20 cellular contexts compared by ENCODE assay signal in genomic region chr1:151960780-151961513, GRCh38. TPM values are rescaled to one million over a fixed set of nuclear protein-coding genes. Genes with fewer than 3 reads are reported as not detected.
DNase-seq lines count a peak whose midpoint lies in the region; ATAC-seq, FAIRE-seq and TF ChIP-seq lines count a peak whose summit lies in the region.
"Had no signal": no experiment of that assay in that cellular context is flagged by ENCODE, and none has a peak within 500 bp of the region (broad histone marks: within the 10 kb centered on the region; RNA-seq: fewer than 3 reads in every experiment).

No MANE protein-coding gene starts in this region.

- H3K27me3 ChIP-seq in body of pancreas (no peaks in the 10 kb centered on the region), left lung (no peaks in the 10 kb centered on the region), pancreas (no peaks in the 10 kb centered on the region), Peyer's patch (no peaks in the 10 kb centered on the region)

- no peaks in the 10 kb centered on the region for H3K27me3 Mint-ChIP-seq in Calu3 (ENCODE audit: unreplicated experiment)

- ATAC-seq in body of pancreas = peak; percentile 62
- peak; percentile 79 for ATAC-seq in left lung
- peak in 3 of 4 donors; percentile 56 to 77 (median 69) for ATAC-seq in pancreas
- ATAC-seq: A549, Right ventricle myocardium inferior had no signal

- no peak for DNase-seq in Calu3
- DNase-seq in body of pancreas = no peak
- DNase-seq in left lung = no peak
- DNase-seq in pancreas = no peak
- DNase-seq in DMS53 treated with DMSO at 0.1 percent for 48 hours (lab: John Stamatoyannopoulos, UW; ENCODE audit: unreplicated experiment) = no peak
- no peak for DNase-seq in Peyer's patch
- DNase-seq in NCI-H2227 (lab: John Stamatoyannopoulos, UW; ENCODE audit: unreplicated experiment) = no peak
- no peak for DNase-seq in NCI-H2171 (lab: John Stamatoyannopoulos, UW)
- DNase-seq: C1 segment of cervical spinal cord, DMS 273 treated with DMSO at 0.1 percent for 48 hours, GF-D8, H7, KBM-7, NCI-H1436 treated with DMSO at 0.1 percent for 48 hours, NCI-H2029 treated with DMSO at 0.1 percent for 48 hours, NCI-H510A treated with DMSO at 0.1 percent for 48 hours had no signal

- intact Hi-C loops in Calu3 (cut with micrococcal nuclease; ENCODE audit: unreplicated experiment) (no loop called here), body of pancreas (cut with DNase I) (no loop called here), left lung (cut with DNase I) (no loop called here), pancreas (cut with DNase I) (no loop called here)

- no peaks in the 10 kb centered on the region for H3K9me3 ChIP-seq in body of pancreas
- no peaks in the 10 kb centered on the region for H3K9me3 ChIP-seq in left lung
- H3K9me3 ChIP-seq in pancreas = no peaks in the 10 kb centered on the region
- no peaks in the 10 kb centered on the region for H3K9me3 ChIP-seq in Peyer's patch
- H3K9me3 ChIP-seq: A549 had no signal

- no peak for FAIRE-seq in pancreas (lab: Jason Lieb, UNC)
- FAIRE-seq: A549, GM12891, GM19239 had no signal

- no peak for TF ChIP-seq POLR2A in body of pancreas (IDR thresholded peaks at IDR 0.05)
- no peak for TF ChIP-seq POLR2A in Peyer's patch (IDR thresholded peaks at IDR 0.05)

- no peaks in the 10 kb centered on the region for H3K36me3 Mint-ChIP-seq in Calu3 (ENCODE audit: insufficient read depth, unreplicated experiment)

- BruUV-seq in Calu3 (replicated peaks; lab: Mats Ljungman, UMichigan) = no TSS peak

- no peaks in the 10 kb centered on the region for H3K9me3 Mint-ChIP-seq in Calu3 (ENCODE audit: low read depth, unreplicated experiment)

- H3K4me3 Mint-ChIP-seq in Calu3 (ENCODE audit: low read depth, unreplicated experiment) = no peak overlapping the region

- H3K27ac ChIP-seq in body of pancreas (peak overlapping the region in 3 of 4 donors; percentile 38 to 65 (median 62)), left lung (peak overlapping the region; percentile 40 to 55), pancreas (peak overlapping the region in 3 of 4 donors; percentile 7 to 69 (median 67)), Peyer's patch (no peak overlapping the region)
- H3K27ac ChIP-seq: A549 had no signal

- CTCF ChIA-PET in Calu3 (lab: Charles Lee) = no interaction called here

- 19 to 27% methylated on average over 2 of the region's 2 CpGs for WGBS in body of pancreas, 2 donors
- WGBS in pancreas, 2 donors = 24% methylated on average over 2 of the region's 2 CpGs

- H3K27ac Mint-ChIP-seq in Calu3 (ENCODE audit: unreplicated experiment) = peak overlapping the region; percentile 22

- no peak for TF ChIP-seq CTCF in Calu3 (IDR thresholded peaks at IDR 0.05; ENCODE audit: unreplicated experiment)
- TF ChIP-seq CTCF in body of pancreas (IDR thresholded peaks at IDR 0.05) = no peak
- TF ChIP-seq CTCF in left lung (IDR thresholded peaks at IDR 0.05) = no peak
- no peak for TF ChIP-seq CTCF in pancreas (IDR thresholded peaks at IDR 0.05)
- TF ChIP-seq CTCF in Peyer's patch (IDR thresholded peaks at IDR 0.05) = no peak

- no peak overlapping the region for H3K4me3 ChIP-seq in body of pancreas
- H3K4me3 ChIP-seq in left lung = no peak overlapping the region
- no peak overlapping the region for H3K4me3 ChIP-seq in pancreas
- no peak overlapping the region for H3K4me3 ChIP-seq in Peyer's patch
- H3K4me3 ChIP-seq: A549 had no signal

- H3K4me1 ChIP-seq in body of pancreas = peaks cover 24% of the 10 kb centered on the region
- peaks cover 5 to 15% of the 10 kb centered on the region in 2 donors for H3K4me1 ChIP-seq in left lung
- peaks cover 0 to 3% (median 0%) of the 10 kb centered on the region in 3 donors for H3K4me1 ChIP-seq in pancreas
- H3K4me1 ChIP-seq in Peyer's patch = no peaks in the 10 kb centered on the region
- H3K4me1 ChIP-seq: A549 had no signal

- H3K4me1 Mint-ChIP-seq in Calu3 (ENCODE audit: low read depth, unreplicated experiment) = peaks cover 37% of the 10 kb centered on the region

- no peaks in the 10 kb centered on the region for H3K36me3 ChIP-seq in body of pancreas (replicated peaks in 1 of 2; ENCODE audit: insufficient read depth in 1 of 2, low read depth in 2 of 2)
- no peaks in the 10 kb centered on the region for H3K36me3 ChIP-seq in left lung
- no peaks in the 10 kb centered on the region for H3K36me3 ChIP-seq in pancreas
- H3K36me3 ChIP-seq in Peyer's patch = no peaks in the 10 kb centered on the region

RNA-seq across cellular contexts. Expression of gene S100A10, which starts 32.7 kb away (rescaled TPM):
- total RNA-seq in Calu3 (2022) = 882 and 921 TPM in 2 replicates
- total RNA-seq in body of pancreas = 100 to 1,000 TPM in 1 of 2 donors, 10 to 100 TPM in 1; 40.7 to 105 TPM
- 1,000 to 10,000 TPM; 1,069 to 1,250 TPM for total RNA-seq in left lung
- total RNA-seq in pancreas = 100 to 1,000 TPM in 2 of 6 donors, 10 to 100 TPM in 4; 34.3 to 211 (median 74.6) TPM
- polyA plus RNA-seq in pancreas = 100 to 1,000 TPM; 203 to 269 TPM
- 100 to 1,000 TPM in 3 of 4 donors, 10 to 100 TPM in 1; 90.0 to 223 (median 154) TPM for total RNA-seq in Peyer's patch

RNA-seq across cellular contexts. Expression of gene THEM4, which starts 51.6 kb away (rescaled TPM):
- total RNA-seq in Calu3 (2022) (17.2 and 18.6 TPM in 2 replicates), body of pancreas (10 to 100 TPM; 11.9 to 30.3 TPM), left lung (10 to 100 TPM; 10.6 to 13.7 TPM), pancreas (10 to 100 TPM in 1 of 6 donors, 1 to 10 TPM in 5; 6.1 to 11.3 (median 8.0) TPM), Peyer's patch (10 to 100 TPM in 3 of 4 donors, 1 to 10 TPM in 1; 9.1 to 45.2 (median 14.6) TPM)
- 10 to 100 TPM; 17.8 to 27.8 TPM for polyA plus RNA-seq in pancreas

Comparison
In these comparisons a context has a peak if more than half of its experiments do, and no peak if none do; other contexts are left out.
1. H3K27ac ChIP-seq: peak in body of pancreas (3 of 4), left lung (2 of 2) and pancreas (3 of 4); none in Peyer's patch (0 of 4).
2. Peak in every context shown above with its lines, with median percentiles within 50 percentile points of each other: ATAC-seq.